ENCODE assay signal across 22 cellular contexts in the genomic region with DNA sequence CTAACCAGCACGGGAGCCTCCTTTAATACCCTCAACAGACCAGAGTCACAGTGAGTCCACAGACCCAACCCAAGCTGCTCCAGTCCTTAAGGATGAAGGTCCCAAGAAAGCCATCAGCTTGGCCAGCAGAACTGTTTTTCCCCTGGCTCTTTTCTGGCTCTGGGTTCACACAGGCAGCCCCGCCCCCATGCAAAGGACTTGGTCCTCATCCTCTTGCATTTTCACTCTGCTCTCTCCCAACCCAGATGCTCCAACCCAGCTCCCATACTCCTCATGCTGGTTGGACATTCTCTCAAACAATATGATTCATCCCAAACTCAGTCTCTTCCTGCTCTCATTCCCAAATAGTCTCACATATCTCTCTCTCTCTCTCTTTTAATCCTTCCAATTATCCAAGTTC.
DNase-seq lines count a peak whose midpoint lies in the region; ATAC-seq and TF ChIP-seq lines count a peak whose summit lies in the region.
"Had no signal": no experiment of that assay in that cellular context is flagged by ENCODE, and none has a peak within 500 bp of the region (broad histone marks: within the 10 kb centered on the region; RNA-seq: fewer than 3 reads in every experiment).

No MANE protein-coding gene starts in this region.

- intact Hi-C loops in Calu3 (cut with micrococcal nuclease; ENCODE audit: unreplicated experiment): no loop called here
- intact Hi-C loops in vagina (cut with DNase I): no loop called here

- peak overlapping the region; percentile 5 for H3K27ac Mint-ChIP-seq in Calu3 (ENCODE audit: unreplicated experiment)
- H3K27ac Mint-ChIP-seq: CD4-positive, alpha-beta T cell; GM23338 had no signal

- H3K27me3 ChIP-seq in vagina: no peaks in the 10 kb centered on the region
- H3K27me3 ChIP-seq: BE2C; BLaER1 treated with 17β-estradiol and CSF1 and Interleukin-3, amounts not matched to agents 10 nM and 100 nM had no signal

- CTCF ChIA-PET in Calu3 (lab: Charles Lee): interaction anchor here (0.6 kb wide), 1 partner anchor 93 kb away, joined by 5 read pairs; no protein-coding TSS in a partner anchor

- no peaks in the 10 kb centered on the region for H3K36me3 Mint-ChIP-seq in Calu3 (ENCODE audit: insufficient read depth, unreplicated experiment)
- H3K36me3 Mint-ChIP-seq: CD14-positive monocyte; CD8-positive, alpha-beta memory T cell had no signal

- H3K36me3 ChIP-seq in vagina: no peaks in the 10 kb centered on the region
- H3K36me3 ChIP-seq: BE2C; BLaER1 treated with 17β-estradiol and CSF1 and Interleukin-3, amounts not matched to agents 10 nM and 100 nM had no signal

- no peaks in the 10 kb centered on the region for H3K27me3 Mint-ChIP-seq in Calu3 (ENCODE audit: unreplicated experiment)

- H3K9me3 ChIP-seq in vagina: no peaks in the 10 kb centered on the region
- H3K9me3 ChIP-seq: BE2C had no signal

- no peaks in the 10 kb centered on the region for H3K9me3 Mint-ChIP-seq in Calu3 (ENCODE audit: low read depth, unreplicated experiment)
- H3K9me3 Mint-ChIP-seq: CD4-positive, alpha-beta T cell; GM23338; H9 had no signal

- TF ChIP-seq CTCF in Calu3 (IDR thresholded peaks at IDR 0.05; ENCODE audit: unreplicated experiment) (no peak), fibroblast of mammary gland (conservative IDR thresholded peaks at IDR 0.05; ENCODE audit: control insufficient read depth, insufficient read depth, low read depth, low read length) (no peak), vagina (IDR thresholded peaks at IDR 0.05) (no peak)

- ATAC-seq in GM18873 (IDR thresholded peaks at IDR 0.05; ENCODE audit: low FRiP score, unreplicated experiment): no peak
- ATAC-seq: A549, GM23338, HCT116 had no signal

- H3K4me1 ChIP-seq in vagina: no peaks in the 10 kb centered on the region
- H3K4me1 ChIP-seq: A549, BE2C had no signal

- BruUV-seq in Calu3 (replicated peaks; lab: Mats Ljungman, UMichigan): no TSS peak

- DNase-seq in Calu3: no peak
- peak; percentile 59 for DNase-seq in EL
- peak; percentile 43 for DNase-seq in M059J (ENCODE audit: low read depth)
- DNase-seq in fibroblast of mammary gland (ENCODE audit: low read depth): peak; percentile 39
- DNase-seq in NCI-H345 treated with DMSO at 0.1 percent for 48 hours (lab: John Stamatoyannopoulos, UW; ENCODE audit: unreplicated experiment): no peak
- no peak for DNase-seq in vagina (ENCODE audit: extremely low spot score in 2 of 2)
- DNase-seq: 8988T; ACHN; AML-193; BE2C; CD4-positive, alpha-beta T cell; CD8-positive, alpha-beta memory T cell; DMS153; DND-41; GF-D8; H9 had no signal

- peaks cover 45% of the 10 kb centered on the region for H3K4me1 Mint-ChIP-seq in Calu3 (ENCODE audit: low read depth, unreplicated experiment)
- H3K4me1 Mint-ChIP-seq: CD8-positive, alpha-beta memory T cell; GM23338 had no signal

- no peak for TF ChIP-seq POLR2A in vagina (IDR thresholded peaks at IDR 0.05)

- no peak overlapping the region for H3K4me3 Mint-ChIP-seq in Calu3 (ENCODE audit: low read depth, unreplicated experiment)
- H3K4me3 Mint-ChIP-seq: CD14-positive monocyte; CD4-positive, alpha-beta T cell; CD8-positive, alpha-beta memory T cell; GM23338; H9 had no signal

- no peak overlapping the region for H3K4me3 ChIP-seq in fibroblast of mammary gland (ENCODE audit: control insufficient read depth, low read depth, low read length)
- no peak overlapping the region for H3K4me3 ChIP-seq in vagina
- H3K4me3 ChIP-seq: A549; BLaER1 treated with 17β-estradiol and CSF1 and Interleukin-3, amounts not matched to agents 10 nM and 100 nM; GM23338 had no signal

- no peak overlapping the region for H3K27ac ChIP-seq in vagina
- H3K27ac ChIP-seq: A549; BLaER1 treated with 17β-estradiol and CSF1 and Interleukin-3, amounts not matched to agents 10 nM and 100 nM had no signal

Comparison
In these comparisons a context has a peak if more than half of its experiments do, and no peak if none do; other contexts are left out.
1. DNase-seq: peak in EL (single experiment), M059J (single experiment) and fibroblast of mammary gland (single experiment); none in Calu3 (single experiment), NCI-H345 treated with DMSO at 0.1 percent for 48 hours (single experiment) and vagina (0 of 2).